30 cellular contexts compared by ENCODE assay signal in genomic region chr13:105921711-105922110, GRCh38.
"Had no signal": no experiment of that assay in that cellular context is flagged by ENCODE, and none has a peak within 500 bp of the region (broad histone marks: within the 10 kb centered on the region; RNA-seq: fewer than 3 reads in every experiment).

No MANE protein-coding gene starts in this region.

- H3K4me1 ChIP-seq: esophagus muscularis mucosa, gastrocnemius medialis had no signal

- H3K9me3 ChIP-seq: esophagus muscularis mucosa, gastrocnemius medialis had no signal

- H3K4me3 ChIP-seq: esophagus muscularis mucosa, gastrocnemius medialis had no signal

- DNase-seq: activated CD4-positive, alpha-beta memory T cell treated with anti-CD3 and anti-CD28 coated beads for 36 hours; activated CD4-positive, alpha-beta T cell treated with anti-CD3 and anti-CD28 coated beads for 36 hours; activated CD4-positive, alpha-beta T cell treated with anti-CD3 and anti-CD28 coated beads, Interleukin-2, amount 10 ng/mL, durations not matched to agents 24 days and 14 days; activated CD4-positive, CD25-positive, alpha-beta regulatory T cell; activated CD4-positive, CD25-positive, alpha-beta regulatory T cell treated with anti-CD3 and anti-CD28 coated beads, Interleukin-2, amount 50 U/mL, for 72 hours; activated CD8-positive, alpha-beta memory T cell treated with anti-CD3 and anti-CD28 coated beads, Interleukin-2, amount 10 ng/mL, durations not matched to agents 7 days and 5 days; activated CD8-positive, alpha-beta memory T cell treated with anti-CD3 and anti-CD28 coated beads, Interleukin-2, amount 50 U/mL, for 4 hours; activated CD8-positive, alpha-beta T cell treated with anti-CD3 and anti-CD28 coated beads, Interleukin-2, amount 10 ng/mL, durations not matched to agents 7 days and 5 days; activated gamma-delta T cell; activated naive CD4-positive, alpha-beta T cell; activated naive CD4-positive, alpha-beta T cell treated with anti-CD3 and anti-CD28 coated beads, Interleukin-2, amount 50 U/mL, for 16 hours; activated T-cell treated with anti-CD3 and anti-CD28 coated beads, Interleukin-2, amount 50 U/mL, for 1 hour; activated T-cell treated with anti-CD3 and anti-CD28 coated beads, Interleukin-2, amount 50 U/mL, for 48 hours; amniotic stem cell; anterior cingulate cortex; brain microvascular endothelial cell; cortex of kidney; dermis blood vessel endothelial cell; effector CD4-positive, alpha-beta T cell; effector memory CD8-positive, alpha-beta T cell; erythroblast; foreskin keratinocyte; gastrocnemius medialis; glutamatergic neuron; T-helper 1 cell; T-helper 17 cell; T1000 had no signal

- ATAC-seq: activated CD4-positive, alpha-beta T cell treated with anti-CD3 and anti-CD28 coated beads for 36 hours; activated CD8-positive, alpha-beta memory T cell treated with anti-CD3 and anti-CD28 coated beads, Interleukin-2, amount 10 ng/mL, durations not matched to agents 7 days and 5 days; activated CD8-positive, alpha-beta T cell treated with anti-CD3 and anti-CD28 coated beads, Interleukin-2, amount 10 ng/mL, durations not matched to agents 7 days and 5 days; effector memory CD8-positive, alpha-beta T cell; foreskin keratinocyte; gastrocnemius medialis; T-helper 17 cell had no signal

- H3K27ac ChIP-seq: esophagus muscularis mucosa, gastrocnemius medialis had no signal

- FAIRE-seq: astrocyte, bronchial epithelial cell had no signal

- H3K27me3 ChIP-seq: brain microvascular endothelial cell, esophagus muscularis mucosa, foreskin keratinocyte, gastrocnemius medialis had no signal

- H3K36me3 ChIP-seq: brain microvascular endothelial cell, esophagus muscularis mucosa, gastrocnemius medialis had no signal
